Comparison of ENCODE assay signal across 8 cellular contexts in genomic region chr10:58299580-58299979, GRCh38. TPM values are rescaled to one million over a fixed set of nuclear protein-coding genes. Genes with fewer than 3 reads are reported as not detected.
DNase-seq lines count a peak whose midpoint lies in the region; ATAC-seq, FAIRE-seq and TF ChIP-seq lines count a peak whose summit lies in the region.

No MANE protein-coding gene starts in this region.

- no peaks in the 10 kb centered on the region for H4K20me1 ChIP-seq in SU-DHL-6 (ENCODE audit: low read depth, low read length)

- H3K4me3 ChIP-seq in SU-DHL-6 (ENCODE audit: insufficient read depth, low read length, poor library complexity, severe bottlenecking) (no peak overlapping the region), right atrium auricular region (no peak overlapping the region), small intestine (ENCODE audit: low read depth in 1 of 2, low read length in 2 of 2) (no peak overlapping the region)

- H3K9me2 ChIP-seq in SU-DHL-6 (replicated peaks; ENCODE audit: insufficient read depth, low read length), result no peaks in the 10 kb centered on the region

- H2AFZ ChIP-seq in SU-DHL-6 (ENCODE audit: low read depth, low read length, severe bottlenecking), result no peak overlapping the region

- ATAC-seq in GM21529 (IDR thresholded peaks at IDR 0.05; ENCODE audit: unreplicated experiment), result peak; percentile 97
- peak; percentile 68 for ATAC-seq in activated naive CD8-positive, alpha-beta T cell treated with anti-CD3 and anti-CD28 coated beads, Interleukin-2, amount 50 U/mL, for 24 hours

- no peaks in the 10 kb centered on the region for H3K79me2 ChIP-seq in SU-DHL-6 (ENCODE audit: insufficient read depth, low read length)

- no peak overlapping the region for H3K27ac Mint-ChIP-seq in activated naive CD8-positive, alpha-beta T cell treated with anti-CD3 and anti-CD28 coated beads, Interleukin-2, amount 50 U/mL, for 24 hours

- H3K36me3 ChIP-seq in SU-DHL-6 (ENCODE audit: low read length) (no peaks in the 10 kb centered on the region), right atrium auricular region (no peaks in the 10 kb centered on the region), small intestine (ENCODE audit: control insufficient read depth in 2 of 2, insufficient read depth in 2 of 2, low read length in 2 of 2) (no peaks in the 10 kb centered on the region)

- H3K4me2 ChIP-seq in SU-DHL-6 (ENCODE audit: low read depth, low read length, poor library complexity, severe bottlenecking), result no peak overlapping the region

- no peaks in the 10 kb centered on the region for H3F3A ChIP-seq in SU-DHL-6 (ENCODE audit: insufficient read depth)

- H3K9me3 ChIP-seq in SU-DHL-6 (ENCODE audit: insufficient read depth, low read length) (no peaks in the 10 kb centered on the region), right atrium auricular region (no peaks in the 10 kb centered on the region), small intestine (ENCODE audit: control insufficient read depth, low read depth) (no peaks in the 10 kb centered on the region)

- TF ChIP-seq EP300 in Ishikawa (IDR thresholded peaks at IDR 0.05; ENCODE audit: borderline replicate concordance), result no peak

- FAIRE-seq in small intestine (lab: Jason Lieb, UNC), result no peak

- TF ChIP-seq RAD21 in Ishikawa (IDR thresholded peaks at IDR 0.05; ENCODE audit: low read depth), result peak; percentile 76

- DNase-seq in GDM1 (lab: John Stamatoyannopoulos, UW) (peak; percentile 44), right atrium auricular region (ENCODE audit: low spot score) (no peak), small intestine (peak; percentile 77), cortex of kidney (lab: John Stamatoyannopoulos, UW) (no peak)
- DNase-seq in activated naive CD8-positive, alpha-beta T cell treated with anti-CD3 and anti-CD28 coated beads, Interleukin-2, amount 50 U/mL, for 24 hours, result peak; percentile 55

- H3K27ac ChIP-seq in SU-DHL-6 (ENCODE audit: low read depth, low read length) (no peak overlapping the region), right atrium auricular region (no peak overlapping the region), small intestine (ENCODE audit: low read depth in 1 of 2, low read length in 1 of 2) (no peak overlapping the region)

- TF ChIP-seq CTCF in SU-DHL-6 (IDR thresholded peaks at IDR 0.05; ENCODE audit: insufficient read depth, low read length, poor library complexity, severe bottlenecking) (peak; percentile 74), right atrium auricular region (IDR thresholded peaks at IDR 0.05) (peak; percentile 61 to 85)

- no peak overlapping the region for H3K9ac ChIP-seq in SU-DHL-6 (ENCODE audit: low read length)

- peaks cover 4% of the 10 kb centered on the region for H3K4me1 Mint-ChIP-seq in activated naive CD8-positive, alpha-beta T cell treated with anti-CD3 and anti-CD28 coated beads, Interleukin-2, amount 50 U/mL, for 24 hours

- peaks cover 14% of the 10 kb centered on the region for H3K27me3 Mint-ChIP-seq in activated naive CD8-positive, alpha-beta T cell treated with anti-CD3 and anti-CD28 coated beads, Interleukin-2, amount 50 U/mL, for 24 hours

- H3K9me3 Mint-ChIP-seq in activated naive CD8-positive, alpha-beta T cell treated with anti-CD3 and anti-CD28 coated beads, Interleukin-2, amount 50 U/mL, for 24 hours, result no peaks in the 10 kb centered on the region

- 3 to 16% (median 8%) methylated on average over 4 of the region's 4 CpGs for WGBS in small intestine, 3 donors

- no peaks in the 10 kb centered on the region for H3K4me1 ChIP-seq in right atrium auricular region
- H3K4me1 ChIP-seq in small intestine (ENCODE audit: control insufficient read depth in 2 of 2, insufficient read depth in 1 of 2, low read depth in 1 of 2, low read length in 1 of 2), result no peaks in the 10 kb centered on the region

- no peak overlapping the region for H3K4me3 Mint-ChIP-seq in activated naive CD8-positive, alpha-beta T cell treated with anti-CD3 and anti-CD28 coated beads, Interleukin-2, amount 50 U/mL, for 24 hours

- H3K36me3 Mint-ChIP-seq in activated naive CD8-positive, alpha-beta T cell treated with anti-CD3 and anti-CD28 coated beads, Interleukin-2, amount 50 U/mL, for 24 hours (ENCODE audit: low read depth), result no peaks in the 10 kb centered on the region

- H3K27me3 ChIP-seq in SU-DHL-6 (ENCODE audit: low read length) (no peaks in the 10 kb centered on the region), right atrium auricular region (no peaks in the 10 kb centered on the region), small intestine (ENCODE audit: control insufficient read depth in 2 of 2, insufficient read depth in 2 of 2, low read length in 2 of 2) (no peaks in the 10 kb centered on the region)

TF ChIP-seq in Ishikawa, 13 proteins besides CTCF, POLR2A, EP300 and RAD21:
- TF ChIP-seq MAX (IDR thresholded peaks at IDR 0.05) (no peak), REST (IDR thresholded peaks at IDR 0.05; ENCODE audit: low read depth) (no peak), TEAD4 (IDR thresholded peaks at IDR 0.05) (no peak), CEBPB (IDR thresholded peaks at IDR 0.05) (no peak), CREB1 (IDR thresholded peaks at IDR 0.05; ENCODE audit: low read depth) (no peak), TAF1 (IDR thresholded peaks at IDR 0.05; ENCODE audit: low read depth) (no peak), FOXM1 (IDR thresholded peaks at IDR 0.05; ENCODE audit: borderline replicate concordance, low read depth) (no peak), ZBTB7A (IDR thresholded peaks at IDR 0.05; ENCODE audit: low read depth) (no peak), TCF12 (IDR thresholded peaks at IDR 0.05; ENCODE audit: low read depth) (no peak), NFIC (IDR thresholded peaks at IDR 0.05) (no peak), YY1 (IDR thresholded peaks at IDR 0.05; ENCODE audit: low read depth) (no peak), EGR1 (IDR thresholded peaks at IDR 0.05) (no peak), USF1 (IDR thresholded peaks at IDR 0.05) (no peak)

RNA-seq across cellular contexts. Expression of gene CISD1, which starts 30.6 kb away (rescaled TPM):
- 10 to 100 TPM; 69.4 to 81.9 TPM for total RNA-seq in right atrium auricular region
- polyA plus RNA-seq in small intestine, result 100 to 1,000 TPM in 2 of 3 donors, 10 to 100 TPM in 1; 69.2 to 167 (median 147) TPM

RNA-seq across cellular contexts. Expression of gene IPMK, which starts 31.9 kb away (rescaled TPM):
- total RNA-seq in right atrium auricular region, result 1 to 10 TPM; 1.8 to 2.5 TPM
- 10 to 100 TPM in 1 of 3 donors, 1 to 10 TPM in 2; 4.9 to 10.5 (median 9.7) TPM for polyA plus RNA-seq in small intestine

RNA-seq across cellular contexts. Expression of gene UBE2D1, which starts 35.2 kb away (rescaled TPM):
- total RNA-seq in right atrium auricular region, result 10 to 100 TPM; 18.0 to 42.8 TPM
- polyA plus RNA-seq in small intestine, result 1 to 10 TPM; 7.8 to 9.7 (median 8.6) TPM

Comparison
In these comparisons a context has a peak if more than half of its experiments do, and no peak if none do; other contexts are left out.
1. DNase-seq: peak in GDM1 (single experiment), activated naive CD8-positive, alpha-beta T cell treated with anti-CD3 and anti-CD28 coated beads, Interleukin-2, amount 50 U/mL, for 24 hours (single experiment) and small intestine (single experiment); none in right atrium auricular region (single experiment) and cortex of kidney (single experiment).